ENCODE assay signal across 10 cellular contexts in the genomic region with DNA sequence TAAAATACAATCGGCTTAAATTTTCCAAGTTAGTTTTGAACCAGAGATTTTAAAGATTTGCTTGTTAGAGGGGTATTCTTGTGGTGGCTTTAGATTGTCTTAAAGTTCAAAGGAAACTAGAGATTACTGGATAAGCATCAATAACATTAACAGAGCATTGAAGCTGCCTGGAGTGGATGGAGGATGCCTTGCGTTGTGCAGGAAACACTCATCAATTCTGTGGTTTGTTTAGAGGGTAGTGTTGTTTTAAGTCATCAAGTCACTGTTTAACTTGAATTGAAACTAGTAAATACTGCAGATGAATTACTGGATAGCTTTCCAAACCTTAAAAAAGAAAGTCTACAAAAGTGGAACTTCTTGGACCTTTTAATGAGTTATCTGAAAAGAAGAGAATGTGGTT.
DNase-seq lines count a peak whose midpoint lies in the region; ATAC-seq and TF ChIP-seq lines count a peak whose summit lies in the region.
"Had no signal": no experiment of that assay in that cellular context is flagged by ENCODE, and none has a peak within 500 bp of the region (broad histone marks: within the 10 kb centered on the region; RNA-seq: fewer than 3 reads in every experiment).

No MANE protein-coding gene starts in this region.

- H3K9me3 Mint-ChIP-seq in activated CD4-positive, alpha-beta T cell treated with anti-CD3 and anti-CD28 coated beads, Interleukin-2, amount 10 ng/mL, durations not matched to agents 24 days and 14 days, result peaks cover 4% of the 10 kb centered on the region

- H3K79me2 ChIP-seq in OCI-LY3 (ENCODE audit: low read length), result no peaks in the 10 kb centered on the region
- no peaks in the 10 kb centered on the region for H3K79me2 ChIP-seq in smooth muscle cell (ENCODE audit: low read depth)

- intact Hi-C loops in activated CD4-positive, alpha-beta T cell treated with anti-CD3 and anti-CD28 coated beads, Interleukin-2, amount 10 ng/mL, durations not matched to agents 24 days and 14 days (cut with micrococcal nuclease), result loop anchor here (1.0 to 2.0 kb wide), 2 partner anchors 10 to 37 kb away; no protein-coding TSS in a partner anchor

- H2AFZ ChIP-seq in OCI-LY3 (ENCODE audit: low read depth, low read length) (no peak overlapping the region), smooth muscle cell (ENCODE audit: low read depth) (no peak overlapping the region)

- TF ChIP-seq CTCF in OCI-LY3 (IDR thresholded peaks at IDR 0.05; ENCODE audit: low read depth, low read length) (no peak), smooth muscle cell (IDR thresholded peaks at IDR 0.05; ENCODE audit: borderline replicate concordance, insufficient read depth, poor library complexity, severe bottlenecking) (no peak)

- H3K9ac ChIP-seq in OCI-LY3 (ENCODE audit: low read length) (no peak overlapping the region), smooth muscle cell (ENCODE audit: low read depth) (no peak overlapping the region)

- no peaks in the 10 kb centered on the region for H3K27me3 Mint-ChIP-seq in activated CD4-positive, alpha-beta T cell treated with anti-CD3 and anti-CD28 coated beads, Interleukin-2, amount 10 ng/mL, durations not matched to agents 24 days and 14 days

- H3K9me3 ChIP-seq in OCI-LY3 (ENCODE audit: insufficient read depth, low read length) (no peaks in the 10 kb centered on the region), smooth muscle cell (replicated peaks; ENCODE audit: low read depth) (no peaks in the 10 kb centered on the region)
- H3K9me3 ChIP-seq: A549 had no signal

- WGBS in smooth muscle cell (ENCODE audit: low lambda C conversion rate), result 8% methylated on average over 2 of the region's 2 CpGs

- H3K4me2 ChIP-seq in OCI-LY3 (ENCODE audit: low read length) (peak overlapping the region; percentile 55), smooth muscle cell (peak overlapping the region; percentile 61)
- H3K4me2 ChIP-seq: A549 had no signal

- H3K36me3 ChIP-seq in OCI-LY3 (replicated peaks; ENCODE audit: low read depth, low read length), result no peaks in the 10 kb centered on the region
- H3K36me3 ChIP-seq in smooth muscle cell (ENCODE audit: low read depth), result no peaks in the 10 kb centered on the region

- 0 out of 2 replicates have a peak, but pooled peaks cover 8% of the 10 kb centered on the region for H4K20me1 ChIP-seq in OCI-LY3 (ENCODE audit: insufficient read depth, low read length)
- no peaks in the 10 kb centered on the region for H4K20me1 ChIP-seq in smooth muscle cell (ENCODE audit: low read depth)

- H3K4me1 ChIP-seq in OCI-LY3 (ENCODE audit: low read length) (peaks cover 24% of the 10 kb centered on the region), smooth muscle cell (ENCODE audit: low read depth) (no peaks in the 10 kb centered on the region)
- H3K4me1 ChIP-seq: A549 had no signal

- peaks cover 59% of the 10 kb centered on the region for H3K27me3 ChIP-seq in OCI-LY3 (ENCODE audit: low read depth, low read length)
- H3K27me3 ChIP-seq in smooth muscle cell (ENCODE audit: low read depth), result peaks cover 1% of the 10 kb centered on the region

- peak; percentile 81 for DNase-seq in activated CD4-positive, alpha-beta T cell treated with anti-CD3 and anti-CD28 coated beads, Interleukin-2, amount 10 ng/mL, durations not matched to agents 24 days and 14 days
- no peak for DNase-seq in activated CD4-positive, alpha-beta T cell treated with anti-CD3 and anti-CD28 coated beads for 4 hours
- no peak for DNase-seq in smooth muscle cell (lab: John Stamatoyannopoulos, UW; ENCODE audit: unreplicated experiment)
- DNase-seq in GDM1 (lab: John Stamatoyannopoulos, UW), result no peak
- DNase-seq in putamen (ENCODE audit: low spot score), result no peak
- DNase-seq: NCI-H526 treated with DMSO at 0.1 percent for 48 hours had no signal

- H3K4me3 ChIP-seq in OCI-LY3 (ENCODE audit: low read length) (peak overlapping the region; percentile 35), smooth muscle cell (no peak overlapping the region)
- H3K4me3 ChIP-seq: A549 had no signal

- H3K27ac Mint-ChIP-seq in activated CD4-positive, alpha-beta T cell treated with anti-CD3 and anti-CD28 coated beads, Interleukin-2, amount 10 ng/mL, durations not matched to agents 24 days and 14 days, result peak overlapping the region; percentile 96

- peak overlapping the region; percentile 78 for H3K4me3 Mint-ChIP-seq in activated CD4-positive, alpha-beta T cell treated with anti-CD3 and anti-CD28 coated beads, Interleukin-2, amount 10 ng/mL, durations not matched to agents 24 days and 14 days

- H3K27ac ChIP-seq in OCI-LY3 (ENCODE audit: low read length) (no peak overlapping the region), smooth muscle cell (ENCODE audit: low read depth) (no peak overlapping the region)
- H3K27ac ChIP-seq: A549 had no signal

- ATAC-seq in HG02763 (IDR thresholded peaks at IDR 0.05; ENCODE audit: unreplicated experiment) (peak; percentile 69), HG03025 (IDR thresholded peaks at IDR 0.05; ENCODE audit: low FRiP score, unreplicated experiment) (no peak)
- ATAC-seq: A549 had no signal

- H3K4me1 Mint-ChIP-seq in activated CD4-positive, alpha-beta T cell treated with anti-CD3 and anti-CD28 coated beads, Interleukin-2, amount 10 ng/mL, durations not matched to agents 24 days and 14 days, result peaks cover 74% of the 10 kb centered on the region

- peaks cover 50% of the 10 kb centered on the region for H3K36me3 Mint-ChIP-seq in activated CD4-positive, alpha-beta T cell treated with anti-CD3 and anti-CD28 coated beads, Interleukin-2, amount 10 ng/mL, durations not matched to agents 24 days and 14 days (ENCODE audit: low read depth)

- H3F3A ChIP-seq in smooth muscle cell (ENCODE audit: low read depth), result no peaks in the 10 kb centered on the region
